32 cellular contexts compared by ENCODE assay signal in genomic region chr2:19185061-19185460, GRCh38.
DNase-seq lines count a peak whose midpoint lies in the region; ATAC-seq, FAIRE-seq and TF ChIP-seq lines count a peak whose summit lies in the region.
"Had no signal": no experiment of that assay in that cellular context is flagged by ENCODE, and none has a peak within 500 bp of the region (broad histone marks: within the 10 kb centered on the region; RNA-seq: fewer than 3 reads in every experiment).

No MANE protein-coding gene starts in this region.

- H3K27me3 ChIP-seq in breast epithelium (no peaks in the 10 kb centered on the region), astrocyte (ENCODE audit: insufficient read depth, low read length) (no peaks in the 10 kb centered on the region), left ventricle myocardium inferior (ENCODE audit: low read depth) (no peaks in the 10 kb centered on the region)

- H2AFZ ChIP-seq in astrocyte (ENCODE audit: low read depth, low read length) = no peak overlapping the region
- H2AFZ ChIP-seq: GM23338 had no signal

- POLR2A ChIA-PET in MCF 10A (lab: Yijun Ruan, JAX) = interaction anchor here (0.7 to 1.1 kb wide), 2 partner anchors 44 to 64 kb away, joined by 3 read pairs; no protein-coding TSS in a partner anchor

- H3K9me3 ChIP-seq in breast epithelium = no peaks in the 10 kb centered on the region
- no peaks in the 10 kb centered on the region for H3K9me3 ChIP-seq in astrocyte (ENCODE audit: insufficient read depth, low read depth, low read length)
- H3K9me3 ChIP-seq in left ventricle myocardium inferior (replicated peaks) = peaks cover 20% of the 10 kb centered on the region

- intact Hi-C loops in MCF 10A (cut with micrococcal nuclease) = no loop called here
- intact Hi-C loops in breast epithelium (cut with DNase I; ENCODE audit: low total_unique reads) = no loop called here
- intact Hi-C loops in left ventricle myocardium inferior (cut with micrococcal nuclease) = no loop called here

- no peak for TF ChIP-seq POLR2A in breast epithelium (IDR thresholded peaks at IDR 0.05)

- H3K4me3 ChIP-seq in breast epithelium (no peak overlapping the region), astrocyte (ENCODE audit: insufficient read depth, low read depth, low read length) (no peak overlapping the region), fibroblast of pulmonary artery (replicated peaks; ENCODE audit: low read depth, low read length) (no peak overlapping the region), left ventricle myocardium inferior (no peak overlapping the region)
- H3K4me3 ChIP-seq: GM23338, K562 had no signal

- H3K36me3 Mint-ChIP-seq in MCF 10A (ENCODE audit: insufficient read depth, unreplicated experiment) = peaks cover 6% of the 10 kb centered on the region
- H3K36me3 Mint-ChIP-seq in astrocyte (ENCODE audit: low read depth, unreplicated experiment) = no peaks in the 10 kb centered on the region
- H3K36me3 Mint-ChIP-seq: CD14-positive monocyte had no signal

- H3K9ac ChIP-seq in astrocyte (ENCODE audit: low read length) = no peak overlapping the region

- no peak for ATAC-seq in HG02588 (IDR thresholded peaks at IDR 0.05; ENCODE audit: unreplicated experiment)
- ATAC-seq: activated naive CD8-positive, alpha-beta T cell treated with anti-CD3 and anti-CD28 coated beads, Interleukin-2, amount 50 U/mL, for 24 hours; GM23338; K562; naive thymus-derived CD8-positive, alpha-beta T cell; PC-3; Right ventricle myocardium inferior; SK-N-SH treated with all-trans-retinoic acid at 6 μM for 48 hours had no signal

- CTCF ChIA-PET in MCF 10A (lab: Yijun Ruan, JAX) = no interaction called here

- no peak overlapping the region for H3K4me2 ChIP-seq in astrocyte (ENCODE audit: low read length)
- H3K4me2 ChIP-seq: GM23338 had no signal

- H3K27ac Mint-ChIP-seq in MCF 10A (ENCODE audit: low read depth, unreplicated experiment) (no peak overlapping the region), astrocyte (ENCODE audit: unreplicated experiment) (peak overlapping the region; percentile 48)
- H3K27ac Mint-ChIP-seq: activated naive CD8-positive, alpha-beta T cell treated with anti-CD3 and anti-CD28 coated beads, Interleukin-2, amount 50 U/mL, for 24 hours; CD14-positive monocyte; GM23338; HFFc6; naive thymus-derived CD8-positive, alpha-beta T cell had no signal

- no peaks in the 10 kb centered on the region for H3K36me3 ChIP-seq in breast epithelium
- H3K36me3 ChIP-seq in astrocyte (ENCODE audit: insufficient read depth, low read length) = no peaks in the 10 kb centered on the region
- no peaks in the 10 kb centered on the region for H3K36me3 ChIP-seq in left ventricle myocardium inferior

- H3K4me1 Mint-ChIP-seq in MCF 10A (ENCODE audit: insufficient read depth, unreplicated experiment) = peaks cover 11% of the 10 kb centered on the region
- peaks cover 6% of the 10 kb centered on the region for H3K4me1 Mint-ChIP-seq in astrocyte (ENCODE audit: low read depth, unreplicated experiment)
- H3K4me1 Mint-ChIP-seq: activated naive CD8-positive, alpha-beta T cell treated with anti-CD3 and anti-CD28 coated beads, Interleukin-2, amount 50 U/mL, for 24 hours; CD14-positive monocyte; GM23338; naive thymus-derived CD8-positive, alpha-beta T cell had no signal

- DNase-seq in MCF 10A (ENCODE audit: unreplicated experiment) (peak; percentile 21), breast epithelium (ENCODE audit: low spot score in 2 of 2) (no peak), astrocyte (ENCODE audit: low read depth) (no peak), fibroblast of pulmonary artery (ENCODE audit: low read depth) (peak; percentile 18), urothelium cell line (ENCODE audit: low spot score) (no peak), left ventricle myocardium inferior (no peak), GF-D8 (lab: John Stamatoyannopoulos, UW) (no peak)
- DNase-seq: activated CD4-positive, alpha-beta T cell treated with anti-CD3 and anti-CD28 coated beads, Interleukin-2, amount 50 U/mL, for 48 hours; activated CD4-positive, CD25-positive, alpha-beta regulatory T cell treated with anti-CD3 and anti-CD28 coated beads, Interleukin-2, amount 50 U/mL, for 72 hours; activated naive CD4-positive, alpha-beta T cell; activated naive CD8-positive, alpha-beta T cell treated with anti-CD3 and anti-CD28 coated beads, Interleukin-2, amount 50 U/mL, for 24 hours; DMS79; head of caudate nucleus; HFFc6; islet precursor cell; midbrain; naive thymus-derived CD8-positive, alpha-beta T cell; NCI-H1417; NCI-H2029 treated with DMSO at 0.1 percent for 48 hours; NCI-H526 treated with DMSO at 0.1 percent for 48 hours; NK-92 treated with Interleukin-12 subunit alpha and Interleukin-12 subunit beta, amount 100 ng/mL, for 24 hours; PC-3; stimulated activated naive CD4-positive, alpha-beta T cell; T-helper 2 cell had no signal

- no peaks in the 10 kb centered on the region for H3K79me2 ChIP-seq in astrocyte (ENCODE audit: insufficient read depth, low read length)

- no peak for TF ChIP-seq CTCF in MCF 10A (IDR thresholded peaks at IDR 0.05; ENCODE audit: unreplicated experiment)
- TF ChIP-seq CTCF in breast epithelium (IDR thresholded peaks at IDR 0.05) = no peak
- TF ChIP-seq CTCF in astrocyte (IDR thresholded peaks at IDR 0.05; ENCODE audit: insufficient read depth, low read depth, low read length) = no peak
- no peak for TF ChIP-seq CTCF in fibroblast of pulmonary artery (IDR thresholded peaks at IDR 0.05; ENCODE audit: low read length, missing control alignments)
- no peak for TF ChIP-seq CTCF in left ventricle myocardium inferior (IDR thresholded peaks at IDR 0.05; ENCODE audit: borderline replicate concordance)

- H3K4me1 ChIP-seq in breast epithelium = no peaks in the 10 kb centered on the region
- H3K4me1 ChIP-seq in astrocyte (ENCODE audit: insufficient read depth, low read length) = peaks cover 10% of the 10 kb centered on the region
- H3K4me1 ChIP-seq in left ventricle myocardium inferior = no peaks in the 10 kb centered on the region

- H3K4me3 Mint-ChIP-seq in MCF 10A (ENCODE audit: unreplicated experiment) (no peak overlapping the region), astrocyte (ENCODE audit: unreplicated experiment) (no peak overlapping the region)
- H3K4me3 Mint-ChIP-seq: activated naive CD8-positive, alpha-beta T cell treated with anti-CD3 and anti-CD28 coated beads, Interleukin-2, amount 50 U/mL, for 24 hours; CD14-positive monocyte; GM23338; HFFc6; naive thymus-derived CD8-positive, alpha-beta T cell had no signal

- H3K27me3 Mint-ChIP-seq in MCF 10A (ENCODE audit: insufficient read depth, unreplicated experiment) (no peaks in the 10 kb centered on the region), astrocyte (ENCODE audit: low read depth, unreplicated experiment) (no peaks in the 10 kb centered on the region)

- H3K27ac ChIP-seq in breast epithelium = no peak overlapping the region
- H3K27ac ChIP-seq in astrocyte (ENCODE audit: low read depth, low read length) = no peak overlapping the region
- no peak overlapping the region for H3K27ac ChIP-seq in left ventricle myocardium inferior (replicated peaks)
- H3K27ac ChIP-seq: 22Rv1 had no signal

- no TSS peak for BruUV-seq in MCF 10A (replicated peaks; lab: Mats Ljungman, UMichigan)

- H3K9me3 Mint-ChIP-seq in MCF 10A (ENCODE audit: unreplicated experiment) (peaks cover 10% of the 10 kb centered on the region), astrocyte (ENCODE audit: unreplicated experiment) (peaks cover 2% of the 10 kb centered on the region)

- FAIRE-seq in astrocyte (lab: Jason Lieb, UNC) = no peak
- peak; percentile 30 for FAIRE-seq in urothelium cell line (lab: Jason Lieb, UNC)
- FAIRE-seq: HTR-8/SVneo, K562 had no signal

- no peaks in the 10 kb centered on the region for H4K20me1 ChIP-seq in astrocyte (ENCODE audit: insufficient read depth, low read length)

Comparison
In these comparisons a context has a peak if more than half of its experiments do, and no peak if none do; other contexts are left out.
1. DNase-seq: peak in MCF 10A (single experiment) and fibroblast of pulmonary artery (single experiment); none in breast epithelium (0 of 2), astrocyte (single experiment), urothelium cell line (single experiment), left ventricle myocardium inferior (single experiment) and GF-D8 (single experiment).